9 cellular contexts compared by ENCODE assay signal in genomic region chr1:212683357-212683722, GRCh38. TPM values are rescaled to one million over a fixed set of nuclear protein-coding genes. Genes with fewer than 3 reads are reported as not detected.
DNase-seq lines count a peak whose midpoint lies in the region; ATAC-seq and TF ChIP-seq lines count a peak whose summit lies in the region.
"Had no signal": no experiment of that assay in that cellular context is flagged by ENCODE, and none has a peak within 500 bp of the region (broad histone marks: within the 10 kb centered on the region; RNA-seq: fewer than 3 reads in every experiment).

No MANE protein-coding gene starts in this region.

- CTCF ChIA-PET in activated naive CD4-positive, alpha-beta T cell treated with anti-CD3 and anti-CD28 coated beads for 36 hours (lab: Charles Lee) = no interaction called here

- peak overlapping the region; percentile 33 for H3K4me3 Mint-ChIP-seq in activated naive CD4-positive, alpha-beta T cell treated with anti-CD3 and anti-CD28 coated beads for 36 hours

- H3K4me1 Mint-ChIP-seq in activated naive CD4-positive, alpha-beta T cell treated with anti-CD3 and anti-CD28 coated beads for 36 hours (ENCODE audit: low read depth) = peaks cover 31% of the 10 kb centered on the region

- intact Hi-C loops in activated naive CD4-positive, alpha-beta T cell treated with anti-CD3 and anti-CD28 coated beads for 36 hours (cut with micrococcal nuclease) = no loop called here
- intact Hi-C loops in lower lobe of right lung (cut with DNase I) (no loop called here), testis (cut with DNase I; ENCODE audit: low total_unique reads) (no loop called here)

- H3K36me3 ChIP-seq in lower lobe of right lung (no peaks in the 10 kb centered on the region), testis (ENCODE audit: low read depth, missing control alignments) (no peaks in the 10 kb centered on the region)

- H3K4me1 ChIP-seq in lower lobe of right lung (peaks cover 19% of the 10 kb centered on the region), testis (no peaks in the 10 kb centered on the region)

- 54 to 65% methylated on average over 7 of the region's 7 CpGs for WGBS in testis, 2 donors

- H3K4me3 ChIP-seq in lower lobe of right lung = no peak overlapping the region
- no peak overlapping the region for H3K4me3 ChIP-seq in foreskin fibroblast (ENCODE audit: low read depth in 1 of 2, low read length in 2 of 2)
- H3K4me3 ChIP-seq in testis = no peak overlapping the region

- TF ChIP-seq POLR2A in testis (IDR thresholded peaks at IDR 0.05) = no peak

- ATAC-seq in HG02938 (IDR thresholded peaks at IDR 0.05; ENCODE audit: unreplicated experiment) (peak; percentile 76), lower lobe of right lung (peak; percentile 82 to 84)

- peaks cover 7% of the 10 kb centered on the region for H3K36me3 Mint-ChIP-seq in activated naive CD4-positive, alpha-beta T cell treated with anti-CD3 and anti-CD28 coated beads for 36 hours (ENCODE audit: low read depth)

- DNase-seq in activated naive CD4-positive, alpha-beta T cell treated with anti-CD3 and anti-CD28 coated beads for 36 hours = peak; percentile 77
- no peak for DNase-seq in activated naive CD4-positive, alpha-beta T cell treated with anti-CD3 and anti-CD28 coated beads, Interleukin-2, amount 50 U/mL, for 16 hours
- peak; percentile 98 for DNase-seq in SKM-1 treated with dmso at 0.1 percent for 144 hours (lab: John Stamatoyannopoulos, UW; ENCODE audit: unreplicated experiment)
- DNase-seq in lower lobe of right lung = peak; percentile 77
- DNase-seq in NCI-H69 (lab: John Stamatoyannopoulos, UW) = no peak
- no peak for DNase-seq in foreskin fibroblast
- no peak for DNase-seq in testis

- H3K9me3 ChIP-seq in lower lobe of right lung (no peaks in the 10 kb centered on the region), testis (no peaks in the 10 kb centered on the region)

- peak overlapping the region; percentile 76 for H3K27ac Mint-ChIP-seq in activated naive CD4-positive, alpha-beta T cell treated with anti-CD3 and anti-CD28 coated beads for 36 hours

- no peaks in the 10 kb centered on the region for H3K27me3 ChIP-seq in lower lobe of right lung (ENCODE audit: low read depth)
- no peaks in the 10 kb centered on the region for H3K27me3 ChIP-seq in testis

- TF ChIP-seq CTCF in lower lobe of right lung (IDR thresholded peaks at IDR 0.05) = no peak
- no peak for TF ChIP-seq CTCF in foreskin fibroblast (IDR thresholded peaks at IDR 0.05; ENCODE audit: low read depth, low read length)
- no peak for TF ChIP-seq CTCF in testis (IDR thresholded peaks at IDR 0.05)

- no peaks in the 10 kb centered on the region for H3K9me3 Mint-ChIP-seq in activated naive CD4-positive, alpha-beta T cell treated with anti-CD3 and anti-CD28 coated beads for 36 hours

- H3K27me3 Mint-ChIP-seq in activated naive CD4-positive, alpha-beta T cell treated with anti-CD3 and anti-CD28 coated beads for 36 hours (ENCODE audit: low read depth) = no peaks in the 10 kb centered on the region

- H3K27ac ChIP-seq in lower lobe of right lung = no peak overlapping the region
- H3K27ac ChIP-seq in testis = no peak overlapping the region
- H3K27ac ChIP-seq: C4-2B had no signal

RNA-seq across cellular contexts. Expression of gene BATF3, which starts 16.3 kb away (rescaled TPM):
- 10 to 100 TPM; 26.7 to 27.1 TPM for total RNA-seq in activated naive CD4-positive, alpha-beta T cell treated with anti-CD3 and anti-CD28 coated beads for 36 hours
- total RNA-seq in lower lobe of right lung = 12.8 TPM
- 1 to 10 TPM; 1.1 to 2.5 TPM for total RNA-seq in testis
- polyA plus RNA-seq in testis (ENCODE audit: insufficient read depth, low read depth, low replicate concordance) = 4.2 TPM

Comparison
In these comparisons a context has a peak if more than half of its experiments do, and no peak if none do; other contexts are left out.
1. DNase-seq: peak in activated naive CD4-positive, alpha-beta T cell treated with anti-CD3 and anti-CD28 coated beads for 36 hours (single experiment), SKM-1 treated with dmso at 0.1 percent for 144 hours (single experiment) and lower lobe of right lung (single experiment); none in activated naive CD4-positive, alpha-beta T cell treated with anti-CD3 and anti-CD28 coated beads, Interleukin-2, amount 50 U/mL, for 16 hours (single experiment), NCI-H69 (single experiment), foreskin fibroblast (0 of 2) and testis (single experiment).